In the genomic region with DNA sequence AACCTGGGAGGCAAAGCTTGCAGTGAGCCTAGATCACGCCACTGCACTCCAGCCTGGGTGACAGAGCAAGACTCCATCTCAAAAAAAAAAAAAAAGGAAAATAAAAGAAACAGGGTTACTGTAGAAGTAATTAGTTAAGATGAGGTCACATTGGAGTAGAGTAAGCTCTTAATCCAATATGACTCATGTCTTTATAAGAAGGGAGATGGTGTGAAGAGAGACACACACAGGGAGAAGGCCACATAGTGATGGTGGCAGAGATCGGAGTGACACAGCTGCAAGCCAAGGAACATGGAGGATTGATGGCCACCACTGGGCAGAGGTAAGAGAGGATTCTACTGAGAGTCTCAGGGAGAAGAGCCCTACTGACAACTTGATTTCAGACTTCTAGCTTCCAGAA, we compare ENCODE assay signal across 15 cellular contexts. TPM values are rescaled to one million over a fixed set of nuclear protein-coding genes. Genes with fewer than 3 reads are reported as not detected.
A peak's percentile ranks its signal among the peaks of the same experiment; 100 is the strongest.
DNase-seq lines count a peak whose midpoint lies in the region; ATAC-seq and TF ChIP-seq lines count a peak whose summit lies in the region.
"Had no signal": no experiment of that assay in that cellular context is flagged by ENCODE, and none has a peak within 500 bp of the region (broad histone marks: within the 10 kb centered on the region; RNA-seq: fewer than 3 reads in every experiment).

No MANE protein-coding gene starts in this region.

- peak overlapping the region; percentile 4 for H3K27ac Mint-ChIP-seq in activated CD8-positive, alpha-beta memory T cell treated with anti-CD3 and anti-CD28 coated beads, Interleukin-2, amount 10 ng/mL, durations not matched to agents 7 days and 5 days
- H3K27ac Mint-ChIP-seq in stimulated activated naive CD8-positive, alpha-beta T cell treated with anti-CD3 and anti-CD28 coated beads, Interleukin-15, amount 100 ng/mL, for 72 hours = no peak overlapping the region
- peak overlapping the region; percentile 46 for H3K27ac Mint-ChIP-seq in central memory CD8-positive, alpha-beta T cell (ENCODE audit: low read depth)
- no peak overlapping the region for H3K27ac Mint-ChIP-seq in HFFc6
- H3K27ac Mint-ChIP-seq: B cell, IgD-negative memory B cell had no signal

- H3K4me3 Mint-ChIP-seq in activated CD8-positive, alpha-beta memory T cell treated with anti-CD3 and anti-CD28 coated beads, Interleukin-2, amount 10 ng/mL, durations not matched to agents 7 days and 5 days = no peak overlapping the region
- no peak overlapping the region for H3K4me3 Mint-ChIP-seq in stimulated activated naive CD8-positive, alpha-beta T cell treated with anti-CD3 and anti-CD28 coated beads, Interleukin-15, amount 100 ng/mL, for 72 hours
- H3K4me3 Mint-ChIP-seq in central memory CD8-positive, alpha-beta T cell = no peak overlapping the region
- no peak overlapping the region for H3K4me3 Mint-ChIP-seq in HFFc6
- H3K4me3 Mint-ChIP-seq: B cell, IgD-negative memory B cell had no signal

- no peaks in the 10 kb centered on the region for H3K27me3 Mint-ChIP-seq in activated CD8-positive, alpha-beta memory T cell treated with anti-CD3 and anti-CD28 coated beads, Interleukin-2, amount 10 ng/mL, durations not matched to agents 7 days and 5 days
- no peaks in the 10 kb centered on the region for H3K27me3 Mint-ChIP-seq in stimulated activated naive CD8-positive, alpha-beta T cell treated with anti-CD3 and anti-CD28 coated beads, Interleukin-15, amount 100 ng/mL, for 72 hours
- no peaks in the 10 kb centered on the region for H3K27me3 Mint-ChIP-seq in central memory CD8-positive, alpha-beta T cell
- peaks cover 14% of the 10 kb centered on the region for H3K27me3 Mint-ChIP-seq in HFFc6 (ENCODE audit: insufficient read depth)

- ATAC-seq in activated CD8-positive, alpha-beta memory T cell treated with anti-CD3 and anti-CD28 coated beads, Interleukin-2, amount 10 ng/mL, durations not matched to agents 7 days and 5 days = no peak
- peak; percentile 43 for ATAC-seq in stimulated activated naive CD8-positive, alpha-beta T cell treated with anti-CD3 and anti-CD28 coated beads, Interleukin-15, Interleukin-2, amounts not matched to agents 100 U/mL and 50 U/mL, for 24 hours
- no peak for ATAC-seq in stimulated activated naive CD8-positive, alpha-beta T cell treated with anti-CD3 and anti-CD28 coated beads, Interleukin-15, amount 100 ng/mL, for 72 hours
- no peak for ATAC-seq in central memory CD8-positive, alpha-beta T cell (replicated peaks; ENCODE audit: extremely low read depth, poor library complexity, severe bottlenecking)
- ATAC-seq in sciatic nerve = no peak
- ATAC-seq: HCT116, HepG2 had no signal

- no peak for DNase-seq in activated CD8-positive, alpha-beta memory T cell treated with anti-CD3 and anti-CD28 coated beads, Interleukin-2, amount 10 ng/mL, durations not matched to agents 7 days and 5 days
- DNase-seq in activated CD8-positive, alpha-beta memory T cell treated with anti-CD3 and anti-CD28 coated beads for 24 hours = no peak
- DNase-seq in stimulated activated naive CD8-positive, alpha-beta T cell treated with anti-CD3 and anti-CD28 coated beads, Interleukin-15, Interleukin-2, amounts not matched to agents 100 U/mL and 50 U/mL, for 24 hours = no peak
- no peak for DNase-seq in stimulated activated naive CD8-positive, alpha-beta T cell treated with anti-CD3 and anti-CD28 coated beads, Interleukin-15, amount 100 ng/mL, for 72 hours
- no peak for DNase-seq in central memory CD8-positive, alpha-beta T cell (ENCODE audit: low spot score in 2 of 2)
- DNase-seq in sciatic nerve (ENCODE audit: low spot score) (no peak), HFFc6 (no peak)
- DNase-seq: Caco-2, GOT3, H7 had no signal

- no peak for TF ChIP-seq CTCF in HFFc6 (IDR thresholded peaks at IDR 0.05)

- intact Hi-C loops in sciatic nerve (cut with DNase I) = no loop called here

- CTCF ChIA-PET in activated CD8-positive, alpha-beta memory T cell treated with anti-CD3 and anti-CD28 coated beads, Interleukin-2, amount 10 ng/mL, durations not matched to agents 7 days and 5 days (lab: Charles Lee) = interaction anchor here (2.1 kb wide), 1 partner anchor 13 kb away, joined by 9 read pairs; no protein-coding TSS in a partner anchor

- H3K4me1 Mint-ChIP-seq in activated CD8-positive, alpha-beta memory T cell treated with anti-CD3 and anti-CD28 coated beads, Interleukin-2, amount 10 ng/mL, durations not matched to agents 7 days and 5 days = no peaks in the 10 kb centered on the region
- peaks cover 59% of the 10 kb centered on the region for H3K4me1 Mint-ChIP-seq in stimulated activated naive CD8-positive, alpha-beta T cell treated with anti-CD3 and anti-CD28 coated beads, Interleukin-15, amount 100 ng/mL, for 72 hours
- peaks cover 31% of the 10 kb centered on the region for H3K4me1 Mint-ChIP-seq in central memory CD8-positive, alpha-beta T cell
- H3K4me1 Mint-ChIP-seq in HFFc6 (ENCODE audit: low read depth) = no peaks in the 10 kb centered on the region
- H3K4me1 Mint-ChIP-seq: B cell, IgD-negative memory B cell had no signal

- H3K36me3 Mint-ChIP-seq in activated CD8-positive, alpha-beta memory T cell treated with anti-CD3 and anti-CD28 coated beads, Interleukin-2, amount 10 ng/mL, durations not matched to agents 7 days and 5 days = peaks cover 15% of the 10 kb centered on the region
- H3K36me3 Mint-ChIP-seq in central memory CD8-positive, alpha-beta T cell (ENCODE audit: insufficient read depth) = no peaks in the 10 kb centered on the region
- no peaks in the 10 kb centered on the region for H3K36me3 Mint-ChIP-seq in HFFc6 (ENCODE audit: low read depth)

- peaks cover 14% of the 10 kb centered on the region for H3K9me3 Mint-ChIP-seq in activated CD8-positive, alpha-beta memory T cell treated with anti-CD3 and anti-CD28 coated beads, Interleukin-2, amount 10 ng/mL, durations not matched to agents 7 days and 5 days (ENCODE audit: low read depth)
- H3K9me3 Mint-ChIP-seq in stimulated activated naive CD8-positive, alpha-beta T cell treated with anti-CD3 and anti-CD28 coated beads, Interleukin-15, amount 100 ng/mL, for 72 hours = peaks cover 17 to 23% of the 10 kb centered on the region in 2 donors
- peaks cover 5% of the 10 kb centered on the region for H3K9me3 Mint-ChIP-seq in central memory CD8-positive, alpha-beta T cell
- H3K9me3 Mint-ChIP-seq in HFFc6 = peaks cover 4% of the 10 kb centered on the region

RNA-seq across cellular contexts. Expression of a gene that starts 15.3 kb away (rescaled TPM):
- 100 to 1,000 TPM; 158 to 193 TPM for total RNA-seq in activated CD8-positive, alpha-beta memory T cell treated with anti-CD3 and anti-CD28 coated beads, Interleukin-2, amount 10 ng/mL, durations not matched to agents 7 days and 5 days
- 47.7 TPM for total RNA-seq in sciatic nerve
- total RNA-seq in HFFc6 (2021; fragmentation: NEBNext Ultra II Directional; extraction: Animal tissue kit (Norgen Biotek cat#: 25700)) = 10 to 100 TPM; 55.2 to 64.0 (median 56.1) TPM

RNA-seq across cellular contexts. Expression of a gene that starts 33.4 kb away (rescaled TPM):
- not detected for total RNA-seq in activated CD8-positive, alpha-beta memory T cell treated with anti-CD3 and anti-CD28 coated beads, Interleukin-2, amount 10 ng/mL, durations not matched to agents 7 days and 5 days
- not detected for total RNA-seq in sciatic nerve
- not detected for total RNA-seq in HFFc6 (2021; fragmentation: NEBNext Ultra II Directional; extraction: Animal tissue kit (Norgen Biotek cat#: 25700))
- total RNA-seq: A172, B cell, Caco-2, H7, HepG2 had no signal

Comparison
In these comparisons a context has a peak if more than half of its experiments do, and no peak if none do; other contexts are left out.
1. H3K27ac Mint-ChIP-seq: peak in activated CD8-positive, alpha-beta memory T cell treated with anti-CD3 and anti-CD28 coated beads, Interleukin-2, amount 10 ng/mL, durations not matched to agents 7 days and 5 days (single experiment) and central memory CD8-positive, alpha-beta T cell (single experiment); none in stimulated activated naive CD8-positive, alpha-beta T cell treated with anti-CD3 and anti-CD28 coated beads, Interleukin-15, amount 100 ng/mL, for 72 hours (0 of 2) and HFFc6 (single experiment).